In genomic region chr10:131792809-131793208, GRCh38 we compare ENCODE assay signal across 15 cellular contexts.
DNase-seq lines count a peak whose midpoint lies in the region; ATAC-seq and TF ChIP-seq lines count a peak whose summit lies in the region.
"Had no signal": no experiment of that assay in that cellular context is flagged by ENCODE, and none has a peak within 500 bp of the region (broad histone marks: within the 10 kb centered on the region; RNA-seq: fewer than 3 reads in every experiment).

No MANE protein-coding gene starts in this region.

- peaks cover 12% of the 10 kb centered on the region for H3K9me3 ChIP-seq in BLaER1
- peaks cover 6% of the 10 kb centered on the region for H3K9me3 ChIP-seq in H9 (ENCODE audit: control insufficient read depth, low read depth, low read length)
- H3K9me3 ChIP-seq: BE2C had no signal

- H3K79me2 ChIP-seq in H9 (ENCODE audit: insufficient read depth, low read length): no peaks in the 10 kb centered on the region

- peaks cover 13% of the 10 kb centered on the region for H3K4me1 ChIP-seq in BLaER1
- peaks cover 5% of the 10 kb centered on the region; the same call in 1 of the 2 replicates for H3K4me1 ChIP-seq in H9 (ENCODE audit: insufficient read depth, low read length)
- H3K4me1 ChIP-seq: BE2C had no signal

- no peak overlapping the region for H2AFZ ChIP-seq in H9 (ENCODE audit: low read length)

- H2BK120ac ChIP-seq in H9 (ENCODE audit: low read depth, low read length, poor library complexity, severe bottlenecking): no peak overlapping the region

- H3K27ac Mint-ChIP-seq in H9: no peak overlapping the region
- H3K27ac Mint-ChIP-seq: CD8-positive, alpha-beta memory T cell had no signal

- peaks cover 0 to 18% (median 3%) of the 10 kb centered on the region in 3 experiments; a peak in 4 of 7 replicates for H3K36me3 Mint-ChIP-seq in H9 (ENCODE audit: insufficient read depth in 1 of 3, low read depth in 3 of 3)
- H3K36me3 Mint-ChIP-seq: CD8-positive, alpha-beta memory T cell had no signal

- H3K4me3 Mint-ChIP-seq in H9: no peak overlapping the region; a peak in 1 of 5 replicates
- H3K4me3 Mint-ChIP-seq: CD8-positive, alpha-beta memory T cell had no signal

- H3K23me2 ChIP-seq in H9 (ENCODE audit: insufficient read length, low read depth, low read length, poor library complexity, severe bottlenecking): no peaks in the 10 kb centered on the region

- H3K4ac ChIP-seq in H9 (ENCODE audit: low read depth, low read length): no peak overlapping the region

- H2BK12ac ChIP-seq in H9 (ENCODE audit: insufficient read length, low read depth, low read length): no peak overlapping the region

- no peak overlapping the region for H3K23ac ChIP-seq in H9 (ENCODE audit: insufficient read length, low read depth, low read length)

- H2BK5ac ChIP-seq in H9 (ENCODE audit: insufficient read length, low read length): no peak overlapping the region

- H3T11ph ChIP-seq in H9 (ENCODE audit: low read length): no peak overlapping the region

- H3K4me1 Mint-ChIP-seq in H9: peaks cover 10 to 11% of the 10 kb centered on the region in 2 experiments
- H3K4me1 Mint-ChIP-seq: CD8-positive, alpha-beta memory T cell had no signal

- intact Hi-C loops in posterior vena cava (cut with DNase I): no loop called here

- no peak overlapping the region for H4K91ac ChIP-seq in H9 (ENCODE audit: insufficient read length, low read depth, low read length)

- H4K20me1 ChIP-seq in BLaER1: no peaks in the 10 kb centered on the region
- H4K20me1 ChIP-seq in H9 (ENCODE audit: control insufficient read depth, insufficient read depth, insufficient read length): no peaks in the 10 kb centered on the region

- TF ChIP-seq CTCF in H9 (conservative IDR thresholded peaks at IDR 0.05): no peak

- H2BK15ac ChIP-seq in H9 (ENCODE audit: low read depth, low read length): no peak overlapping the region

- no peak overlapping the region for H3K56ac ChIP-seq in H9 (ENCODE audit: insufficient read length, low read depth, low read length)

- no peak overlapping the region for H3K18ac ChIP-seq in H9 (ENCODE audit: insufficient read length, low read depth, low read length)

- no peak overlapping the region for H3K14ac ChIP-seq in H9 (ENCODE audit: insufficient read depth, low read length)

- H3K79me1 ChIP-seq in H9 (ENCODE audit: insufficient read depth, low read depth, low read length, poor library complexity, severe bottlenecking): no peaks in the 10 kb centered on the region

- no peak for ATAC-seq in left lobe of liver
- ATAC-seq: HCT116 had no signal

- H3K9me3 Mint-ChIP-seq in H9: peaks cover 19 to 23% of the 10 kb centered on the region in 2 experiments

- no peak overlapping the region for H2AK5ac ChIP-seq in H9 (ENCODE audit: insufficient read length, low read length)

- H4K8ac ChIP-seq in H9 (replicated peaks; ENCODE audit: insufficient read length, low read depth, low read length): no peak overlapping the region

- no peak overlapping the region for H4K5ac ChIP-seq in H9 (ENCODE audit: insufficient read length, low read depth, low read length)

- H3K27ac ChIP-seq in BLaER1 (no peak overlapping the region), H9 (ENCODE audit: insufficient read length, low read depth, low read length) (no peak overlapping the region)
- H3K27ac ChIP-seq: HL-60 had no signal

- H3K9ac ChIP-seq in BLaER1 (no peak overlapping the region), H9 (ENCODE audit: extremely low read depth, insufficient read length, low read length) (no peak overlapping the region)

- H3K4me2 ChIP-seq in BLaER1 (peak overlapping the region; percentile 70), H9 (ENCODE audit: insufficient read depth, insufficient read length, low read length) (no peak overlapping the region)

- H3K27me3 Mint-ChIP-seq in H9 (ENCODE audit: low read depth): no peaks in the 10 kb centered on the region; the same call in 1 of the 2 replicates

- no CpG with 5 or more reads among the region's 7 CpGs for WGBS in H9 (ENCODE audit: extremely low coverage, insufficient read length, low lambda C conversion rate)

- H2BK20ac ChIP-seq in H9 (ENCODE audit: low read depth, low read length, poor library complexity, severe bottlenecking): no peak overlapping the region

- H3K36me3 ChIP-seq in BLaER1: no peaks in the 10 kb centered on the region
- H3K36me3 ChIP-seq: BE2C had no signal

- H3K4me3 ChIP-seq in BLaER1: no peak overlapping the region

- no peaks in the 10 kb centered on the region for H3K27me3 ChIP-seq in BLaER1
- H3K27me3 ChIP-seq in H9 (ENCODE audit: insufficient read depth, low read length): no peaks in the 10 kb centered on the region
- H3K27me3 ChIP-seq: BE2C had no signal

- DNase-seq in H9 (peak; percentile 15), left lobe of liver (ENCODE audit: low spot score) (peak; percentile 15), posterior vena cava (ENCODE audit: low spot score) (peak; percentile 30), NCI-H1092 treated with DMSO at 0.1 percent for 48 hours (lab: John Stamatoyannopoulos, UW) (no peak), DMS 273 (lab: John Stamatoyannopoulos, UW; ENCODE audit: unreplicated experiment) (no peak)
- DNase-seq in stimulated activated CD8-positive, alpha-beta memory T cell treated with anti-CD3 and anti-CD28 coated beads, Interleukin-4, amount 100 ng/mL, for 48 hours: no peak
- no peak for DNase-seq in effector CD4-positive, alpha-beta T cell
- DNase-seq: BE2C; Caco-2; CD8-positive, alpha-beta memory T cell; DMS53; GF-D8 had no signal

Comparison
In these comparisons a context has a peak if more than half of its experiments do, and no peak if none do; other contexts are left out.
1. DNase-seq: peak in H9 (single experiment), left lobe of liver (single experiment) and posterior vena cava (single experiment); none in stimulated activated CD8-positive, alpha-beta memory T cell treated with anti-CD3 and anti-CD28 coated beads, Interleukin-4, amount 100 ng/mL, for 48 hours (single experiment), effector CD4-positive, alpha-beta T cell (single experiment), NCI-H1092 treated with DMSO at 0.1 percent for 48 hours (single experiment) and DMS 273 (single experiment).